ENCODE assay signal across 16 cellular contexts in genomic region chr2:119819846-119820245, GRCh38.
DNase-seq lines count a peak whose midpoint lies in the region; ATAC-seq and TF ChIP-seq lines count a peak whose summit lies in the region.
"Had no signal": no experiment of that assay in that cellular context is flagged by ENCODE, and none has a peak within 500 bp of the region (broad histone marks: within the 10 kb centered on the region; RNA-seq: fewer than 3 reads in every experiment).

No MANE protein-coding gene starts in this region.

- H3K36me3 ChIP-seq in mesenchymal stem cell (ENCODE audit: control insufficient read depth in 1 of 2, insufficient read depth in 2 of 2, low read depth in 1 of 2, low read length in 2 of 2) = no peaks in the 10 kb centered on the region
- H3K36me3 ChIP-seq in mesendoderm (ENCODE audit: control insufficient read depth, insufficient read depth, low read length) = no peaks in the 10 kb centered on the region
- no peaks in the 10 kb centered on the region for H3K36me3 ChIP-seq in sigmoid colon

- H3K18ac ChIP-seq in mesenchymal stem cell (ENCODE audit: low read depth in 1 of 2, low read length in 2 of 2) = peak overlapping the region in 1 of 2 experiments; percentile 61
- H3K18ac ChIP-seq in mesendoderm (ENCODE audit: low read length) = no peak overlapping the region

- no peak overlapping the region for H2AFZ ChIP-seq in mesenchymal stem cell (ENCODE audit: low read depth, low read length)

- peak overlapping the region; percentile 31 for H3K27ac Mint-ChIP-seq in activated T-cell treated with anti-CD3 and anti-CD28 coated beads, Interleukin-2, amount 50 U/mL, for 72 hours
- peak overlapping the region; percentile 52 to 60 for H3K27ac Mint-ChIP-seq in T-cell

- peaks cover 19% of the 10 kb centered on the region for H3K79me2 ChIP-seq in mesendoderm (ENCODE audit: control insufficient read depth, insufficient read depth, low read length)

- H2BK120ac ChIP-seq in mesenchymal stem cell (ENCODE audit: low read depth, low read length) = no peak overlapping the region
- no peak overlapping the region for H2BK120ac ChIP-seq in mesendoderm (ENCODE audit: low read depth, low read length)

- TF ChIP-seq POLR2A in sigmoid colon (IDR thresholded peaks at IDR 0.05) = no peak

- H4K91ac ChIP-seq in mesenchymal stem cell (ENCODE audit: low read length) = no peak overlapping the region

- POLR2A ChIA-PET in T-cell (lab: Charles Lee) = no interaction called here

- 81% methylated on average over 6 of the region's 6 CpGs for WGBS in mesenchymal stem cell
- no CpG with 5 or more reads among the region's 6 CpGs for WGBS in mesendoderm (ENCODE audit: extremely low coverage, insufficient coverage, low lambda C conversion rate)
- 94 to 98% methylated on average over 6 of the region's 6 CpGs for WGBS in sigmoid colon, 2 donors

- peaks cover 11 to 22% of the 10 kb centered on the region in 2 donors for H3K36me3 Mint-ChIP-seq in activated T-cell treated with anti-CD3 and anti-CD28 coated beads, Interleukin-2, amount 50 U/mL, for 72 hours (ENCODE audit: insufficient read depth in 2 of 2)
- H3K36me3 Mint-ChIP-seq in activated T-cell treated with anti-CD3 and anti-CD28 coated beads, Interleukin-2, amount 50 U/mL, for 4 hours (ENCODE audit: insufficient read depth) = peaks cover 21% of the 10 kb centered on the region
- H3K36me3 Mint-ChIP-seq in T-cell = peaks cover 41% of the 10 kb centered on the region

- no peak for DNase-seq in activated T-cell treated with anti-CD3 and anti-CD28 coated beads, Interleukin-2, amount 50 U/mL, for 72 hours
- no peak for DNase-seq in activated T-cell treated with anti-CD3 and anti-CD28 coated beads, Interleukin-2, amount 50 U/mL, for 4 hours
- DNase-seq in T-cell (no peak), mesenchymal stem cell (no peak), mesendoderm (no peak), GM19240 (ENCODE audit: insufficient read length, low spot score) (no peak), NCI-H510A treated with DMSO at 0.1 percent for 48 hours (lab: John Stamatoyannopoulos, UW) (no peak), sigmoid colon (no peak)
- DNase-seq: Caco-2, KBM-7, NCI-H1048, NCI-H1694, NCI-H2107 had no signal

- intact Hi-C loops in sigmoid colon (cut with DNase I) = loop anchor here (2.0 kb wide), 1 partner anchor 63 kb away; no protein-coding TSS in a partner anchor

- no peak for ATAC-seq in activated T-cell treated with anti-CD3 and anti-CD28 coated beads, Interleukin-2, amount 50 U/mL, for 72 hours (replicated peaks in 1 of 2)
- no peak for ATAC-seq in activated T-cell treated with anti-CD3 and anti-CD28 coated beads, Interleukin-2, amount 50 U/mL, for 4 hours
- no peak for ATAC-seq in T-cell (replicated peaks in 1 of 4)

- H2BK15ac ChIP-seq in mesenchymal stem cell (ENCODE audit: low read depth, poor library complexity, severe bottlenecking) (no peak overlapping the region), mesendoderm (replicated peaks; ENCODE audit: low read depth) (no peak overlapping the region)

- H3K9me3 ChIP-seq in mesenchymal stem cell (ENCODE audit: control insufficient read depth, low read length) = peaks cover 4% of the 10 kb centered on the region
- H3K9me3 ChIP-seq in sigmoid colon = peaks cover 0 to 4% (median 0%) of the 10 kb centered on the region in 4 donors
- H3K9me3 ChIP-seq: Caco-2 had no signal

- H2BK5ac ChIP-seq in mesenchymal stem cell (ENCODE audit: low read depth, low read length, poor library complexity, severe bottlenecking) (no peak overlapping the region), mesendoderm (ENCODE audit: low read length) (no peak overlapping the region)

- no peak overlapping the region for H3K56ac ChIP-seq in mesendoderm (ENCODE audit: low read length)

- H3K27ac ChIP-seq in mesenchymal stem cell (ENCODE audit: low read length, poor library complexity, severe bottlenecking) = peak overlapping the region; percentile 50
- no peak overlapping the region for H3K27ac ChIP-seq in mesendoderm (ENCODE audit: low read depth, low read length)
- H3K27ac ChIP-seq in sigmoid colon = no peak overlapping the region
- H3K27ac ChIP-seq: 22Rv1, C4-2B, RWPE1 had no signal

- no peak overlapping the region for H3K4me3 Mint-ChIP-seq in activated T-cell treated with anti-CD3 and anti-CD28 coated beads, Interleukin-2, amount 50 U/mL, for 72 hours
- H3K4me3 Mint-ChIP-seq in activated T-cell treated with anti-CD3 and anti-CD28 coated beads, Interleukin-2, amount 50 U/mL, for 4 hours = no peak overlapping the region
- no peak overlapping the region for H3K4me3 Mint-ChIP-seq in T-cell

- H3K79me1 ChIP-seq in mesenchymal stem cell (replicated peaks; ENCODE audit: low read length, poor library complexity, severe bottlenecking) (peaks cover 11% of the 10 kb centered on the region), mesendoderm (ENCODE audit: low read length) (peaks cover 6% of the 10 kb centered on the region)

- H3K23ac ChIP-seq in mesenchymal stem cell (ENCODE audit: low read length in 2 of 2) (no peak overlapping the region), mesendoderm (ENCODE audit: low read length) (no peak overlapping the region)

- no peak overlapping the region for H3K4me3 ChIP-seq in mesenchymal stem cell (ENCODE audit: insufficient read depth in 1 of 2, low read depth in 1 of 2, low read length in 2 of 2)
- no peak overlapping the region for H3K4me3 ChIP-seq in mesendoderm (ENCODE audit: low read length)
- H3K4me3 ChIP-seq in sigmoid colon = no peak overlapping the region

- no peak overlapping the region for H3K4ac ChIP-seq in mesenchymal stem cell (ENCODE audit: low read depth in 1 of 2, low read length in 2 of 2)
- no peak overlapping the region for H3K4ac ChIP-seq in mesendoderm (ENCODE audit: low read depth, low read length)

- peaks cover 6 to 9% of the 10 kb centered on the region in 2 donors for H3K9me3 Mint-ChIP-seq in activated T-cell treated with anti-CD3 and anti-CD28 coated beads, Interleukin-2, amount 50 U/mL, for 72 hours
- peaks cover 15% of the 10 kb centered on the region for H3K9me3 Mint-ChIP-seq in activated T-cell treated with anti-CD3 and anti-CD28 coated beads, Interleukin-2, amount 50 U/mL, for 4 hours
- H3K9me3 Mint-ChIP-seq in T-cell = peaks cover 10 to 12% (median 11%) of the 10 kb centered on the region in 3 donors

- H3K4me2 ChIP-seq in mesenchymal stem cell (ENCODE audit: low read length, poor library complexity, severe bottlenecking) = no peak overlapping the region
- H3K4me2 ChIP-seq in mesendoderm (ENCODE audit: low read length) = no peak overlapping the region

- H3K9ac ChIP-seq in mesenchymal stem cell (ENCODE audit: low read length) (no peak overlapping the region), mesendoderm (ENCODE audit: low read length) (no peak overlapping the region)

- no peaks in the 10 kb centered on the region for H3K27me3 ChIP-seq in mesenchymal stem cell (ENCODE audit: control insufficient read depth in 1 of 2, insufficient read depth in 1 of 2, low read length in 2 of 2)
- no peaks in the 10 kb centered on the region for H3K27me3 ChIP-seq in mesendoderm (ENCODE audit: insufficient read depth, low read length, poor library complexity)
- H3K27me3 ChIP-seq in sigmoid colon = no peaks in the 10 kb centered on the region

- H4K8ac ChIP-seq in mesenchymal stem cell (ENCODE audit: low read length) (no peak overlapping the region), mesendoderm (ENCODE audit: low read depth, low read length) (no peak overlapping the region)

- H4K5ac ChIP-seq in mesendoderm (ENCODE audit: low read length) = no peak overlapping the region

- H2AK5ac ChIP-seq in mesenchymal stem cell (ENCODE audit: low read length, severe bottlenecking) (no peak overlapping the region), mesendoderm (ENCODE audit: low read length) (no peak overlapping the region)

- TF ChIP-seq EP300 in sigmoid colon (IDR thresholded peaks at IDR 0.05) = no peak

- H3K27me3 Mint-ChIP-seq in activated T-cell treated with anti-CD3 and anti-CD28 coated beads, Interleukin-2, amount 50 U/mL, for 72 hours (ENCODE audit: low read depth) = no peaks in the 10 kb centered on the region
- H3K27me3 Mint-ChIP-seq in activated T-cell treated with anti-CD3 and anti-CD28 coated beads, Interleukin-2, amount 50 U/mL, for 4 hours (ENCODE audit: low read depth) = no peaks in the 10 kb centered on the region
- H3K27me3 Mint-ChIP-seq in T-cell = no peaks in the 10 kb centered on the region

- CTCF ChIA-PET in T-cell (lab: Charles Lee) = interaction anchor here (0.7 to 1.9 kb wide), 6 partner anchors 10 to 116 kb away, joined by 3 to 5 read pairs (median 4); partner anchors contain the start of gene PTPN4 (in 1 of the 2)

- no peak for TF ChIP-seq CTCF in sigmoid colon (IDR thresholded peaks at IDR 0.05)

- no peak overlapping the region for H3K14ac ChIP-seq in mesenchymal stem cell (ENCODE audit: low read length in 2 of 2)

- H3K4me1 Mint-ChIP-seq in activated T-cell treated with anti-CD3 and anti-CD28 coated beads, Interleukin-2, amount 50 U/mL, for 72 hours (ENCODE audit: low read depth) = peaks cover 44% of the 10 kb centered on the region
- H3K4me1 Mint-ChIP-seq in activated T-cell treated with anti-CD3 and anti-CD28 coated beads, Interleukin-2, amount 50 U/mL, for 4 hours (ENCODE audit: low read depth) = peaks cover 44% of the 10 kb centered on the region
- H3K4me1 Mint-ChIP-seq in T-cell = peaks cover 40 to 57% (median 54%) of the 10 kb centered on the region in 3 donors

- no peak overlapping the region for H2BK12ac ChIP-seq in mesenchymal stem cell (ENCODE audit: low read length in 2 of 2)

- H3K4me1 ChIP-seq in mesenchymal stem cell (ENCODE audit: control insufficient read depth, insufficient read depth, low read depth, low read length) (peaks cover 4% of the 10 kb centered on the region), mesendoderm (ENCODE audit: control insufficient read depth, low read depth, low read length) (no peaks in the 10 kb centered on the region), sigmoid colon (no peaks in the 10 kb centered on the region)
